ENCODE assay signal across 18 cellular contexts in genomic region chr1:106793686-106794085, GRCh38.
"Had no signal": no experiment of that assay in that cellular context is flagged by ENCODE, and none has a peak within 500 bp of the region (broad histone marks: within the 10 kb centered on the region; RNA-seq: fewer than 3 reads in every experiment).

No MANE protein-coding gene starts in this region.

- H3K27ac ChIP-seq: epithelial cell of prostate, heart right ventricle, transverse colon had no signal

- H3K4me1 ChIP-seq: heart right ventricle, transverse colon had no signal

- H3K9me3 ChIP-seq: heart right ventricle, transverse colon had no signal

- H3K36me3 ChIP-seq: heart right ventricle, transverse colon had no signal

- DNase-seq: activated CD4-positive, alpha-beta T cell treated with anti-CD3 and anti-CD28 coated beads, Interleukin-2, amount 50 U/mL, for 4 hours; activated CD8-positive, alpha-beta memory T cell treated with anti-CD3 and anti-CD28 coated beads for 24 hours; activated CD8-positive, alpha-beta memory T cell treated with anti-CD3 and anti-CD28 coated beads, Interleukin-2, amount 50 U/mL, for 4 hours; activated naive CD4-positive, alpha-beta T cell treated with Interleukin-2 at 50 U/mL for 16 hours; activated naive CD8-positive, alpha-beta T cell treated with anti-CD3 and anti-CD28 coated beads for 36 hours; activated T-cell treated with anti-CD3 and anti-CD28 coated beads, Interleukin-2, amount 50 U/mL, for 24 hours; amniotic stem cell; cortex of kidney; heart right ventricle; kidney; naive thymus-derived CD8-positive, alpha-beta T cell; stimulated activated CD4-positive, alpha-beta T cell treated with anti-CD3 and anti-CD28 coated beads, Interleukin-2, amount 100 ng/mL, for 48 hours; stimulated activated CD8-positive, alpha-beta memory T cell treated with anti-CD3 and anti-CD28 coated beads, Interleukin-4, amount 100 ng/mL, for 48 hours; stimulated activated naive B cell treated with anti-CD40 and anti-IgM and Interleukin-4, amounts not matched to agents 10 μg/mL and 1 μg/mL and 100 μg/mL, for 72 hours; transverse colon had no signal

- H3K4me3 ChIP-seq: heart right ventricle, lung, transverse colon had no signal

- H3K27me3 ChIP-seq: heart right ventricle, transverse colon had no signal

- FAIRE-seq: kidney, urothelium cell line had no signal
